In genomic region chr17:1030684-1031557, GRCh38 we compare ENCODE assay signal across 1 cellular context.
TF ChIP-seq lines count a peak whose summit lies in the region.

No MANE protein-coding gene starts in this region.

TF ChIP-seq in HepG2, 621 proteins besides CTCF, POLR2A, EP300 and RAD21:
- TF ChIP-seq HOXA9 (CRISPR knock-in tag; IDR thresholded peaks at IDR 0.05; ENCODE audit: borderline replicate concordance) (no peak), SMAD3 (CRISPR knock-in tag; IDR thresholded peaks at IDR 0.05) (no peak), ZNF512 (CRISPR knock-in tag; IDR thresholded peaks at IDR 0.05) (no peak), ZNF850 (CRISPR knock-in tag; conservative IDR thresholded peaks at IDR 0.05) (no peak), KAT8 (CRISPR knock-in tag; IDR thresholded peaks at IDR 0.05) (no peak), NR0B2 (CRISPR knock-in tag; IDR thresholded peaks at IDR 0.05) (no peak), SMAD1 (CRISPR knock-in tag; IDR thresholded peaks at IDR 0.05; ENCODE audit: borderline replicate concordance, low read depth) (no peak), ZNF513 (CRISPR knock-in tag; conservative IDR thresholded peaks at IDR 0.05) (no peak), ZNF234 (CRISPR knock-in tag; conservative IDR thresholded peaks at IDR 0.05) (no peak), IRF9 (CRISPR knock-in tag; IDR thresholded peaks at IDR 0.05; ENCODE audit: borderline replicate concordance) (no peak), ZNF138 (CRISPR knock-in tag; IDR thresholded peaks at IDR 0.05; ENCODE audit: low read depth) (no peak), ZBTB49 (CRISPR knock-in tag; IDR thresholded peaks at IDR 0.05; ENCODE audit: borderline replicate concordance) (no peak), NRL (CRISPR knock-in tag; IDR thresholded peaks at IDR 0.05; ENCODE audit: borderline replicate concordance) (no peak)
TF ChIP-seq in HepG2: peak in this region for 0.
